Comparison of ENCODE assay signal across 8 cellular contexts in the genomic region with DNA sequence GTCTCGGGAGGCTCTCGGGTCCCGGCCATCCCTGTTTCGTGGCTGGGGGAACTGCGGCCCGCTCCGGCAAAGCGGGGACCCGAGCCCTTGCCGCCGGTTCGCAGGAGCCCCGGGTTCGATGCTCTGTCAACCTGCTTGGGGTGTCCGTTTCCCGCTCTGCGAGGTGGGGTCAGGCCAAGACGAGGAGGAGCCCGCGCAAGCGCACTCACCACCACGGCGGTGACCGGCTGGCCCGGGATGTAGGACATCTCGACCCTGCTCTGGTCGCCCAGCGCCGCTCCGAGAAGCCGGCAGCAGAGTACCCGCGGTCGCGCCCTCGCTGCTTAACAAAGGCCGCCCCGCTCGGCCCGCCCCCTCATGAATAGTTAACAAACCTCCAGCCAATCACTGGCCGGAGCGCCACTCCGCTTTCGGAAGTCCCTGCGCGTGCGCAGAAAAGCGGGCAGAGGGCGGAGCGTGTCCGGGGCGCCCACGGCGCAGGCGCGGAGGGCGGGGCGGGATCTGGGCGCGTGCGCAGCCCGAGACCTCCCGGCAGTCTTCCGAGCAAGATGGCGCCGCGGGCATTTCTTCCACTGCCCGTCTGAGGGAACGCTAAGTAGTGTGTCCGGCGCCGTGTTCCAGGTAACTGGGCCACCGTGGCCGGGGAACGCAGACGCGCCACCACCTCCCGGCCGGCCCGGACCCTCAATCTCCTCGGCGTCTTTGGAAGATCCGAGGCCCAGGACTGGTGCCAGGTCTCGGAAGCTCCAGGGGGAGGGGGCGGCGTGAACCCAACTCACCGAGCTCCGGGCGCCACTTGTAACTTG. TPM values are rescaled to one million over a fixed set of nuclear protein-coding genes. Genes with fewer than 3 reads are reported as not detected.
DNase-seq lines count a peak whose midpoint lies in the region; ATAC-seq and TF ChIP-seq lines count a peak whose summit lies in the region.

EMC6 (plus strand) TSS at position 534 of the 806 bp plus-strand sequence. CDS start 335 bp downstream, outside the sequence.
TAX1BP3 (minus strand) TSS at position 300 of the 806 bp plus-strand sequence; CDS start at position 248, 52 bp downstream.

- H3K27ac ChIP-seq in PC-3 (ENCODE audit: low read length) (peak within 1 kb of the TSS; percentile 83), epithelial cell of prostate (peak within 1 kb of the TSS; percentile 97)

- POLR2A ChIA-PET in PC-3 (lab: Charles Lee; ENCODE audit: unreplicated experiment), result interaction anchor here (0.7 kb wide), 1 partner anchor 942 kb away, joined by 4 read pairs; no protein-coding TSS in a partner anchor

- H3K9me2 ChIP-seq in PC-3 (replicated peaks; ENCODE audit: low read length), result no peaks in the 10 kb centered on the region

- CTCF ChIA-PET in PC-3 (lab: Charles Lee), result no interaction called here

- TF ChIP-seq EP300 in Ishikawa (IDR thresholded peaks at IDR 0.05; ENCODE audit: borderline replicate concordance), result 0 out of 2 replicates have a peak, but pooled peaks have one; percentile 4

- no peak for TF ChIP-seq RAD21 in Ishikawa (IDR thresholded peaks at IDR 0.05; ENCODE audit: low read depth)

- peaks cover 13% of the 10 kb centered on the region; the same call in 1 of the 2 replicates for H4K20me1 ChIP-seq in PC-3 (ENCODE audit: low read length)

- ATAC-seq in GM21529 (IDR thresholded peaks at IDR 0.05; ENCODE audit: unreplicated experiment) (peak; percentile 88), PC-3 (peak; percentile 89), mucosa of descending colon (peak; percentile 90)

- H3K27me3 ChIP-seq in PC-3 (ENCODE audit: low read length), result no peaks in the 10 kb centered on the region

- no peak for TF ChIP-seq CTCF in PC-3 (conservative IDR thresholded peaks at IDR 0.05; ENCODE audit: low read depth, low read length)
- no peak for TF ChIP-seq CTCF in mucosa of descending colon (IDR thresholded peaks at IDR 0.05)

- no peaks in the 10 kb centered on the region for H3K36me3 ChIP-seq in PC-3 (ENCODE audit: low read depth, low read length)
- H3K36me3 ChIP-seq in mucosa of descending colon (ENCODE audit: low read depth), result peaks cover 9% of the 10 kb centered on the region

- intact Hi-C loops in PC-3 (cut with micrococcal nuclease) (loop anchor here (2.0 kb wide), 1 partner anchor 32 kb away; the partner anchor contains the start of genes CTNS and SHPK), mucosa of descending colon (cut with DNase I, micrococcal nuclease) (no loop called here)

- no peaks in the 10 kb centered on the region for H3F3A ChIP-seq in PC-3 (ENCODE audit: low read length, unreplicated experiment)

- DNase-seq in DMS 273 treated with DMSO at 0.1 percent for 48 hours (lab: John Stamatoyannopoulos, UW), result peak; percentile 72
- DNase-seq in PC-3, result peak; percentile 96
- peak; percentile 100 for DNase-seq in activated T-cell treated with anti-CD3 and anti-CD28 coated beads for 48 hours (ENCODE audit: low read depth)
- DNase-seq in epithelial cell of prostate (ENCODE audit: low read depth, low spot score), result peak; percentile 79
- DNase-seq in mucosa of descending colon, result peak; percentile 99 to 100 (median 99)
- peak; percentile 98 for DNase-seq in stimulated activated CD8-positive, alpha-beta memory T cell treated with anti-CD3 and anti-CD28 coated beads, Interleukin-4, amount 100 ng/mL, for 24 hours (ENCODE audit: low read depth)

- H3K4me2 ChIP-seq in PC-3 (ENCODE audit: low read length), result peak within 1 kb of the TSS; percentile 99

- peak within 1 kb of the TSS; percentile 99 for H3K4me3 ChIP-seq in PC-3 (ENCODE audit: low read length)
- H3K4me3 ChIP-seq in mucosa of descending colon, result peak within 1 kb of the TSS; percentile 94

- H3K9me3 ChIP-seq in PC-3 (ENCODE audit: low read length), result no peaks in the 10 kb centered on the region
- no peaks in the 10 kb centered on the region for H3K9me3 ChIP-seq in mucosa of descending colon

- peaks cover 47% of the 10 kb centered on the region for H3K79me2 ChIP-seq in PC-3 (ENCODE audit: low read length)

- H3K4me1 ChIP-seq in PC-3 (ENCODE audit: insufficient read depth, low read length) (peaks cover 11% of the 10 kb centered on the region; the same call in 1 of the 2 replicates), mucosa of descending colon (ENCODE audit: low read depth) (peaks cover 26% of the 10 kb centered on the region)

- peak within 1 kb of the TSS; percentile 95 for H3K9ac ChIP-seq in PC-3 (ENCODE audit: low read length)

- peak within 1 kb of the TSS; percentile 86 for H2AFZ ChIP-seq in PC-3 (ENCODE audit: low read length)

- BruUV-seq in PC-3 (replicated peaks; lab: Mats Ljungman, UMichigan), result no TSS peak

TF ChIP-seq in Ishikawa, 13 proteins besides CTCF, POLR2A, EP300 and RAD21:
- TF ChIP-seq NFIC (IDR thresholded peaks at IDR 0.05), result peak; percentile 38; the same call in 1 of the 2 replicates
- TF ChIP-seq ZBTB7A (IDR thresholded peaks at IDR 0.05; ENCODE audit: low read depth), result no peak
- peak; percentile 99 for TF ChIP-seq TAF1 (IDR thresholded peaks at IDR 0.05; ENCODE audit: low read depth)
- TF ChIP-seq YY1 (IDR thresholded peaks at IDR 0.05; ENCODE audit: low read depth), result peak; percentile 97
- TF ChIP-seq TCF12 (IDR thresholded peaks at IDR 0.05; ENCODE audit: low read depth), result peak; percentile 4; the same call in 1 of the 2 replicates
- TF ChIP-seq, protein P1, sequence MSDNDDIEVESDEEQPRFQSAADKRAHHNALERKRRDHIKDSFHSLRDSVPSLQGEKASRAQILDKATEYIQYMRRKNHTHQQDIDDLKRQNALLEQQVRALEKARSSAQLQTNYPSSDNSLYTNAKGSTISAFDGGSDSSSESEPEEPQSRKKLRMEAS (IDR thresholded peaks at IDR 0.05), result peak; percentile 50

RNA-seq across cellular contexts. Expression of gene EMC6, which starts in this region (rescaled TPM):
- total RNA-seq in PC-3 (2014; rRNA removed), result 56.5 and 60.4 TPM in 2 replicates
- 10 to 100 TPM; 29.3 to 41.3 (median 32.8) TPM for total RNA-seq in mucosa of descending colon

RNA-seq across cellular contexts. Expression of gene TAX1BP3, which starts in this region (rescaled TPM):
- total RNA-seq in PC-3 (2014; rRNA removed) (87.7 and 100 TPM in 2 replicates), mucosa of descending colon (100 to 1,000 TPM; 162 to 297 (median 197) TPM)

Comparison
In these comparisons a context has a peak if more than half of its experiments do, and no peak if none do; other contexts are left out.
1. Peak in every context shown above with its lines: DNase-seq, ATAC-seq, H3K4me3 ChIP-seq and H3K27ac ChIP-seq.